Comparison of ENCODE assay signal across 21 cellular contexts in the genomic region with DNA sequence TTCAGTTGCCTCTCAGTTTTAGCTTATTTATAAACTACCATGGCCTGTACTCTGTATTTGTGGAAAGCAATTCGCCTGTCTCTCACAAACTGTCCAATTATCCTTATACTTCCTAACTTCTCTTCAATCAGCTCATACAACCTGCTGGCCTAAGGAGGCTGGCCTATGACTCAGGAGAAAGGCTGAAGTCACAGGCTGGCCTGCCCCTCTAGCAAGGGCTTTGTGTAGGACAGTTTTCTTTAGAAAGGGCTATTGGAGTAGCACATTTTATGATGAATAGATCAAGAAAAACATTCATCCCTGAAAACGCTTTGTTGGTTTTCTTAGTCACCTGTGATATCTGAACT.
DNase-seq lines count a peak whose midpoint lies in the region; ATAC-seq and TF ChIP-seq lines count a peak whose summit lies in the region.
"Had no signal": no experiment of that assay in that cellular context is flagged by ENCODE, and none has a peak within 500 bp of the region (broad histone marks: within the 10 kb centered on the region; RNA-seq: fewer than 3 reads in every experiment).

No MANE protein-coding gene starts in this region.

- no peaks in the 10 kb centered on the region for H3K9me3 ChIP-seq in mammary epithelial cell (replicated peaks; ENCODE audit: insufficient read depth, low read length)
- H3K9me3 ChIP-seq: psoas muscle, transverse colon had no signal

- no peak overlapping the region for H3K4ac ChIP-seq in mesendoderm (ENCODE audit: low read depth, low read length)

- H3K9ac ChIP-seq in mammary epithelial cell (ENCODE audit: insufficient read depth, low read length) (no peak overlapping the region), mesendoderm (ENCODE audit: low read length) (no peak overlapping the region)

- no peak overlapping the region for H3K27ac Mint-ChIP-seq in chondrocyte (ENCODE audit: unreplicated experiment)
- H3K27ac Mint-ChIP-seq: T-cell had no signal

- no peak for ATAC-seq in HG02588 (IDR thresholded peaks at IDR 0.05; ENCODE audit: unreplicated experiment)
- no peak for ATAC-seq in HG02970 (IDR thresholded peaks at IDR 0.05; ENCODE audit: low FRiP score, unreplicated experiment)
- ATAC-seq: foreskin keratinocyte, left cardiac atrium, psoas muscle, T-cell had no signal

- peaks cover 6% of the 10 kb centered on the region for H3K4me1 Mint-ChIP-seq in chondrocyte (ENCODE audit: low read depth)
- H3K4me1 Mint-ChIP-seq: nephron, T-cell had no signal

- no peaks in the 10 kb centered on the region for H4K20me1 ChIP-seq in mammary epithelial cell (ENCODE audit: insufficient read depth, low read length)

- no peak overlapping the region for H3K56ac ChIP-seq in mesendoderm (ENCODE audit: low read length)

- no peak overlapping the region for H3K18ac ChIP-seq in mesendoderm (ENCODE audit: low read length)

- dilution Hi-C loops in mammary epithelial cell (cut with HindIII; ENCODE audit: low sequenced_read_pairs): no loop called here

- in situ Hi-C loops in mammary epithelial cell (cut with MboI; ENCODE audit: low sequenced_read_pairs in 2 of 2): no loop called here

- TF ChIP-seq CTCF in mammary epithelial cell (conservative IDR thresholded peaks at IDR 0.05 in 1 of 2, IDR thresholded peaks at IDR 0.05 in 1 of 2; ENCODE audit: extremely low read depth in 1 of 2, insufficient read depth in 1 of 2, low read depth in 1 of 2, low read length in 2 of 2) (no peak), chondrocyte (IDR thresholded peaks at IDR 0.05) (no peak)

- H2BK120ac ChIP-seq in mesendoderm (ENCODE audit: low read depth, low read length): no peak overlapping the region

- no peak overlapping the region for H2BK15ac ChIP-seq in mesendoderm (replicated peaks; ENCODE audit: low read depth)

- no peak overlapping the region for H2AFZ ChIP-seq in mammary epithelial cell (ENCODE audit: low read depth, low read length)

- H3K23ac ChIP-seq in mesendoderm (ENCODE audit: low read length): no peak overlapping the region

- peaks cover 3% of the 10 kb centered on the region for H3K36me3 Mint-ChIP-seq in chondrocyte (ENCODE audit: low read depth)
- H3K36me3 Mint-ChIP-seq: T-cell had no signal

- H3K27ac ChIP-seq in mammary epithelial cell (ENCODE audit: insufficient read depth, low read depth, low read length): no peak overlapping the region
- no peak overlapping the region for H3K27ac ChIP-seq in mesendoderm (ENCODE audit: low read depth, low read length)
- H3K27ac ChIP-seq: foreskin keratinocyte, psoas muscle, transverse colon had no signal

- BruUV-seq in mammary epithelial cell (replicated peaks; lab: Mats Ljungman, UMichigan): no TSS peak

- no peak overlapping the region for H2BK5ac ChIP-seq in mesendoderm (ENCODE audit: low read length)

- H3K36me3 ChIP-seq in mammary epithelial cell (ENCODE audit: insufficient read depth, low read length): no peaks in the 10 kb centered on the region
- no peaks in the 10 kb centered on the region for H3K36me3 ChIP-seq in mesendoderm (ENCODE audit: control insufficient read depth, insufficient read depth, low read length)
- H3K36me3 ChIP-seq: transverse colon had no signal

- no peak overlapping the region for H4K5ac ChIP-seq in mesendoderm (ENCODE audit: low read length)

- H3K27me3 ChIP-seq in mammary epithelial cell (ENCODE audit: insufficient read depth, low read length) (no peaks in the 10 kb centered on the region), mesendoderm (ENCODE audit: insufficient read depth, low read length, poor library complexity) (no peaks in the 10 kb centered on the region)
- H3K27me3 ChIP-seq: foreskin keratinocyte, transverse colon had no signal

- DNase-seq in Daoy (ENCODE audit: low read depth): peak; percentile 4
- DNase-seq in LHCN-M2 (ENCODE audit: low read depth): peak; percentile 67
- DNase-seq in mammary epithelial cell: peak; percentile 19
- peak; percentile 5 for DNase-seq in mesendoderm
- DNase-seq in NCI-H187 treated with DMSO at 0.1 percent for 48 hours (lab: John Stamatoyannopoulos, UW): no peak
- DNase-seq in chondrocyte (ENCODE audit: low spot score): no peak
- DNase-seq: activated CD4-positive, alpha-beta T cell treated with anti-CD3 and anti-CD28 coated beads for 4 hours; DMS79 treated with DMSO at 0.1 percent for 48 hours; foreskin keratinocyte; left cardiac atrium; NCI-H1436; NCI-H526; psoas muscle; SHP77 treated with DMSO at 0.1 percent for 48 hours; small intestine; stimulated activated naive CD4-positive, alpha-beta T cell; T-cell; transverse colon had no signal

- H3K79me2 ChIP-seq in mammary epithelial cell (ENCODE audit: insufficient read depth, low read length) (no peaks in the 10 kb centered on the region), mesendoderm (ENCODE audit: control insufficient read depth, insufficient read depth, low read length) (no peaks in the 10 kb centered on the region)

- H3K4me2 ChIP-seq in mammary epithelial cell (ENCODE audit: insufficient read depth, low read depth, low read length): no peak overlapping the region
- H3K4me2 ChIP-seq in mesendoderm (ENCODE audit: low read length): no peak overlapping the region

- peaks cover 19% of the 10 kb centered on the region for H3K9me3 Mint-ChIP-seq in chondrocyte (ENCODE audit: low read depth)

- CTCF ChIA-PET in mammary epithelial cell (lab: Charles Lee; ENCODE audit: low non-redundant PET): no interaction called here

- H3K27me3 Mint-ChIP-seq in chondrocyte (ENCODE audit: low read depth): no peaks in the 10 kb centered on the region
- H3K27me3 Mint-ChIP-seq: T-cell had no signal

- H3K4me3 ChIP-seq in mammary epithelial cell (replicated peaks in 1 of 3; ENCODE audit: insufficient read depth in 1 of 3, low read depth in 2 of 3, low read length in 3 of 3) (no peak overlapping the region), mesendoderm (ENCODE audit: low read length) (no peak overlapping the region)
- H3K4me3 ChIP-seq: psoas muscle, transverse colon had no signal

- WGBS in mammary epithelial cell (ENCODE audit: low coverage, missing lambda C conversion rate): 82% methylated on average over 2 of the region's 2 CpGs
- WGBS in mesendoderm (ENCODE audit: extremely low coverage, insufficient coverage, low lambda C conversion rate): no CpG with 5 or more reads among the region's 2 CpGs

- H3K4me3 Mint-ChIP-seq in chondrocyte (ENCODE audit: unreplicated experiment): no peak overlapping the region
- H3K4me3 Mint-ChIP-seq: nephron, T-cell had no signal

- H3K4me1 ChIP-seq in mammary epithelial cell (ENCODE audit: insufficient read depth, low read length) (no peaks in the 10 kb centered on the region), mesendoderm (ENCODE audit: control insufficient read depth, low read depth, low read length) (no peaks in the 10 kb centered on the region)
- H3K4me1 ChIP-seq: foreskin keratinocyte, psoas muscle, transverse colon had no signal

- intact Hi-C loops in mammary epithelial cell (cut with micrococcal nuclease): no loop called here

- no peak overlapping the region for H2AK5ac ChIP-seq in mesendoderm (ENCODE audit: low read length)

- no peak overlapping the region for H4K8ac ChIP-seq in mesendoderm (ENCODE audit: low read depth, low read length)

- H3K79me1 ChIP-seq in mesendoderm (ENCODE audit: low read length): no peaks in the 10 kb centered on the region

Comparison
In these comparisons a context has a peak if more than half of its experiments do, and no peak if none do; other contexts are left out.
1. DNase-seq: peak in Daoy (single experiment), LHCN-M2 (single experiment), mammary epithelial cell (single experiment) and mesendoderm (single experiment); none in NCI-H187 treated with DMSO at 0.1 percent for 48 hours (single experiment) and chondrocyte (single experiment).